Comparison of ENCODE assay signal across 28 cellular contexts in the genomic region with DNA sequence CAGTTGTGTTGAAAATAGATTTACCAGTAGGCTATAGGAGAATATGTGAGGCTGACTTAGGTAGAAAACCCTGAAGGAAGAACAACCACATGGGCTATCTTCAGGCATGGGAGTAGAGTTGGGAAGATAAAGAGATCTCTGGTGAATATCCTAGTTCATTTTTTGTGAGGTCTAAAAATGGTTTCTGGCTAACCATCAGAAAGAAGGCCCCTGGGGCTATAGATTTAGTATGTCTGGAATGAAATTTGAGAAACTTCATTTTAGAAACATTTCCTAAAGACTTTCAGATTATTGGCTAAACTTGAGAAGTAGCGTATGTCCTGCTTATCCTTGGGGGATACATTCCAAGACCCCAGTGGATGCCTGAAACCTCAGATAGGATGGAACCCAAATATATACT.
"Had no signal": no experiment of that assay in that cellular context is flagged by ENCODE, and none has a peak within 500 bp of the region (broad histone marks: within the 10 kb centered on the region; RNA-seq: fewer than 3 reads in every experiment).

No MANE protein-coding gene starts in this region.

- ATAC-seq: activated CD8-positive, alpha-beta memory T cell treated with anti-CD3 and anti-CD28 coated beads, Interleukin-2, amount 10 ng/mL, durations not matched to agents 7 days and 5 days; Panc1; SK-N-SH treated with all-trans-retinoic acid at 6 μM for 48 hours had no signal

- H3K4me3 Mint-ChIP-seq: activated B cell treated with CpG ODN at 0.5 μM for 24 hours; activated CD4-positive, alpha-beta T cell treated with anti-CD3 and anti-CD28 coated beads, Interleukin-2, amount 10 ng/mL, durations not matched to agents 24 days and 14 days; activated CD8-positive, alpha-beta memory T cell treated with anti-CD3 and anti-CD28 coated beads, Interleukin-2, amount 10 ng/mL, durations not matched to agents 7 days and 5 days; activated naive CD4-positive, alpha-beta T cell treated with anti-CD3 and anti-CD28 coated beads, Interleukin-2, amount 50 U/mL, for 24 hours; activated T-cell treated with anti-CD3 and anti-CD28 coated beads, Interleukin-2, amount 50 U/mL, for 24 hours; activated T-helper 1 cell treated with anti-CD3 and anti-CD28 coated beads, Interleukin-12 subunit alpha, Interleukin-12 subunit beta, Interleukin-2, Interleukin-4 antibody, amounts not matched to agents 30 ng/mL and 10 ng/mL and 1 ng/mL, durations not matched to agents 14 hours and 24 hours and 36 hours; brain; central memory CD8-positive, alpha-beta T cell; T-helper 1 cell treated with Interleukin-12 subunit alpha and Interleukin-12 subunit beta and Interleukin-4 antibody, amounts not matched to agents 30 μg/mL and 1 μg/mL, for 36 hours had no signal

- H3K4me1 Mint-ChIP-seq: activated B cell treated with CpG ODN at 0.5 μM for 24 hours; activated CD4-positive, alpha-beta T cell treated with anti-CD3 and anti-CD28 coated beads, Interleukin-2, amount 10 ng/mL, durations not matched to agents 24 days and 14 days; activated CD8-positive, alpha-beta memory T cell treated with anti-CD3 and anti-CD28 coated beads, Interleukin-2, amount 10 ng/mL, durations not matched to agents 7 days and 5 days; activated naive CD4-positive, alpha-beta T cell treated with anti-CD3 and anti-CD28 coated beads, Interleukin-2, amount 50 U/mL, for 24 hours; central memory CD8-positive, alpha-beta T cell had no signal

- H3K27me3 Mint-ChIP-seq: activated B cell treated with CpG ODN at 0.5 μM for 24 hours; activated CD4-positive, alpha-beta T cell treated with anti-CD3 and anti-CD28 coated beads, Interleukin-2, amount 10 ng/mL, durations not matched to agents 24 days and 14 days; activated CD8-positive, alpha-beta memory T cell treated with anti-CD3 and anti-CD28 coated beads, Interleukin-2, amount 10 ng/mL, durations not matched to agents 7 days and 5 days; activated naive CD4-positive, alpha-beta T cell treated with anti-CD3 and anti-CD28 coated beads, Interleukin-2, amount 50 U/mL, for 24 hours; activated T-cell treated with anti-CD3 and anti-CD28 coated beads, Interleukin-2, amount 50 U/mL, for 24 hours; brain; central memory CD8-positive, alpha-beta T cell had no signal

- H3K36me3 Mint-ChIP-seq: activated CD8-positive, alpha-beta memory T cell treated with anti-CD3 and anti-CD28 coated beads, Interleukin-2, amount 10 ng/mL, durations not matched to agents 7 days and 5 days; activated naive CD4-positive, alpha-beta T cell treated with anti-CD3 and anti-CD28 coated beads, Interleukin-2, amount 50 U/mL, for 24 hours; brain had no signal

- H3K27ac ChIP-seq: RWPE1, SJCRH30 had no signal

- H3K9me3 Mint-ChIP-seq: activated CD4-positive, alpha-beta T cell treated with anti-CD3 and anti-CD28 coated beads, Interleukin-2, amount 10 ng/mL, durations not matched to agents 24 days and 14 days; activated T-helper 1 cell treated with anti-CD3 and anti-CD28 coated beads, Interleukin-12 subunit alpha, Interleukin-12 subunit beta, Interleukin-2, Interleukin-4 antibody, amounts not matched to agents 30 ng/mL and 10 ng/mL and 1 ng/mL, durations not matched to agents 14 hours and 24 hours and 36 hours; brain; T-helper 1 cell treated with Interleukin-12 subunit alpha and Interleukin-12 subunit beta and Interleukin-4 antibody, amounts not matched to agents 30 μg/mL and 1 μg/mL, for 36 hours had no signal

- H3K4me3 ChIP-seq: SJCRH30 had no signal

- H3K9me3 ChIP-seq: SJCRH30 had no signal

- H3K36me3 ChIP-seq: SJCRH30 had no signal

- H3K27ac Mint-ChIP-seq: activated B cell treated with CpG ODN at 0.5 μM for 24 hours; activated CD4-positive, alpha-beta T cell treated with anti-CD3 and anti-CD28 coated beads, Interleukin-2, amount 10 ng/mL, durations not matched to agents 24 days and 14 days; activated CD8-positive, alpha-beta memory T cell treated with anti-CD3 and anti-CD28 coated beads, Interleukin-2, amount 10 ng/mL, durations not matched to agents 7 days and 5 days; activated naive CD4-positive, alpha-beta T cell treated with anti-CD3 and anti-CD28 coated beads, Interleukin-2, amount 50 U/mL, for 24 hours; activated T-cell treated with anti-CD3 and anti-CD28 coated beads, Interleukin-2, amount 50 U/mL, for 24 hours; activated T-helper 1 cell treated with anti-CD3 and anti-CD28 coated beads, Interleukin-12 subunit alpha, Interleukin-12 subunit beta, Interleukin-2, Interleukin-4 antibody, amounts not matched to agents 30 ng/mL and 10 ng/mL and 1 ng/mL, durations not matched to agents 14 hours and 24 hours and 36 hours; brain; T-helper 1 cell treated with Interleukin-12 subunit alpha and Interleukin-12 subunit beta and Interleukin-4 antibody, amounts not matched to agents 30 μg/mL and 1 μg/mL, for 36 hours had no signal

- DNase-seq: activated B cell treated with CpG ODN at 0.5 μM for 24 hours; activated CD4-positive, alpha-beta T cell treated with anti-CD3 and anti-CD28 coated beads for 1 hour; activated CD4-positive, alpha-beta T cell treated with anti-CD3 and anti-CD28 coated beads, Interleukin-2, amount 10 ng/mL, durations not matched to agents 24 days and 14 days; activated CD4-positive, alpha-beta T cell treated with anti-CD3 and anti-CD28 coated beads, Interleukin-2, amount 50 U/mL, for 48 hours; activated CD8-positive, alpha-beta memory T cell treated with anti-CD3 and anti-CD28 coated beads, Interleukin-2, amount 10 ng/mL, durations not matched to agents 7 days and 5 days; activated effector memory CD4-positive, alpha-beta T cell treated with Interleukin-2 at 50 U/mL for 16 hours; activated naive CD4-positive, alpha-beta T cell; activated T-cell treated with anti-CD3 and anti-CD28 coated beads, Interleukin-2, amount 50 U/mL, for 24 hours; amygdala; MM.1S; NCI-H1105; NCI-H1436; NCI-H1694 treated with DMSO at 0.1 percent for 48 hours; NCI-H2029 treated with DMSO at 0.1 percent for 48 hours; NCI-H446; NCI-H524 treated with DMSO at 0.1 percent for 48 hours; NCI-H82; Right ventricle myocardium superior; T-helper 9 cell had no signal

- H3K27me3 ChIP-seq: SJCRH30 had no signal
